In the genomic region with DNA sequence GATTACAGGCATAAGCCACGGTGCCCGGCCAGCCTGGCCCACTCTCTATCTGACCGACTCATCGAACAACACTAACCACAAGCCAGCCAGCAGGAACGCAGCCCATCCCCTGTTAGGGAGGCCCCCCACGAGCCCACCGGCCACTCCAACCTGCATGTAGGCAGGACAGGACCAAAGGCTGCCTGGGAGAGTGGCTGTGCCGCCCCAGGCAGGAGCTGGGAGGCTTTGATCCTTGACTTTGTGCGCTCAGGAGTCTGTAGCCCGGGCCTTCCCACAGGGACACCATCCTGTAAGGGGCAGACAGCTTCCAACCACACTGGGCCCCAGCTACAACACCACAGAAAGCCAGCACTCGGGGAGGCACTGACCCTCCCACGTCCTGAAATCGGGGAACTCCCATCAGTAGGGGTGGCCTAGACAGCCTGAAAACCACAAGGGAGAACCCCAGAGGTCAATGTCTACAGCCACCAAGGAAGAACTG, we compare ENCODE assay signal across 16 cellular contexts. TPM values are rescaled to one million over a fixed set of nuclear protein-coding genes. Genes with fewer than 3 reads are reported as not detected.
DNase-seq lines count a peak whose midpoint lies in the region; ATAC-seq lines count a peak whose summit lies in the region.
"Had no signal": no experiment of that assay in that cellular context is flagged by ENCODE, and none has a peak within 500 bp of the region (broad histone marks: within the 10 kb centered on the region; RNA-seq: fewer than 3 reads in every experiment).

No MANE protein-coding gene starts in this region.

- no peaks in the 10 kb centered on the region for H3K36me3 ChIP-seq in neuronal stem cell (replicated peaks in 1 of 2; ENCODE audit: control insufficient read depth in 2 of 2, insufficient read depth in 2 of 2, low read length in 2 of 2)
- H3K36me3 ChIP-seq: WERI-Rb-1 had no signal

- no peak overlapping the region for H2AFZ ChIP-seq in neuronal stem cell (ENCODE audit: low read length)

- peaks cover 0 to 2% of the 10 kb centered on the region in 2 donors for H3K9me3 ChIP-seq in neuronal stem cell (replicated peaks in 1 of 2; ENCODE audit: control insufficient read depth in 2 of 2, insufficient read depth in 1 of 2, low read depth in 1 of 2, low read length in 2 of 2)

- H2BK120ac ChIP-seq in neuronal stem cell (ENCODE audit: low read depth, low read length), result no peak overlapping the region

- H3K4me1 ChIP-seq in neuronal stem cell (ENCODE audit: control insufficient read depth in 2 of 2, insufficient read depth in 1 of 2, low read depth in 1 of 2, low read length in 2 of 2), result peaks cover 0 to 11% of the 10 kb centered on the region in 2 donors

- peak overlapping the region; percentile 47 for H3K14ac ChIP-seq in neuronal stem cell (ENCODE audit: low read length)

- H2BK5ac ChIP-seq in neuronal stem cell (ENCODE audit: low read length), result no peak overlapping the region

- H3K18ac ChIP-seq in neuronal stem cell (ENCODE audit: low read length), result peak overlapping the region; percentile 30

- no CpG with 5 or more reads among the region's 13 CpGs for WGBS in neuronal stem cell (ENCODE audit: extremely low coverage in 2 of 2, insufficient read length in 2 of 2, insufficient replicate concordance in 1 of 2), 2 donors

- H4K8ac ChIP-seq in neuronal stem cell (ENCODE audit: low read depth, low read length), result peak overlapping the region; percentile 27

- no peak overlapping the region for H3K4me3 ChIP-seq in neuronal stem cell (ENCODE audit: low read length in 2 of 2)
- H3K4me3 ChIP-seq: skin epidermis had no signal

- peak overlapping the region; percentile 46 for H3K23ac ChIP-seq in neuronal stem cell (ENCODE audit: low read depth, low read length, poor library complexity)

- peaks cover 0 to 24% (median 0%) of the 10 kb centered on the region in 3 experiments for H3K27me3 ChIP-seq in neuronal stem cell (ENCODE audit: control insufficient read depth in 3 of 3, insufficient read depth in 3 of 3, low read depth in 1 of 3, low read length in 3 of 3)

- no peak overlapping the region for H3K9ac ChIP-seq in neuronal stem cell (ENCODE audit: low read depth, low read length, poor library complexity)

- no peak overlapping the region for H2BK15ac ChIP-seq in neuronal stem cell (ENCODE audit: low read length)

- DNase-seq in neuronal stem cell (ENCODE audit: low spot score) (no peak), NCI-H146 treated with DMSO at 0.1 percent for 48 hours (lab: John Stamatoyannopoulos, UW; ENCODE audit: unreplicated experiment) (no peak), HCEC 1CT (no peak), dermis blood vessel endothelial cell (no peak)
- DNase-seq: activated naive CD4-positive, alpha-beta T cell treated with anti-CD3 and anti-CD28 coated beads, Interleukin-2, amount 50 U/mL, for 16 hours; CD4-positive, CD25-positive, alpha-beta regulatory T cell; effector CD8-positive, alpha-beta T cell; immature natural killer cell; IMR-90; NCI-H1105 treated with DMSO at 0.1 percent for 48 hours; WERI-Rb-1 had no signal

- no peak overlapping the region for H3K4me2 ChIP-seq in neuronal stem cell (ENCODE audit: insufficient read depth, low read length, poor library complexity, severe bottlenecking)

- ATAC-seq in GM18870 (IDR thresholded peaks at IDR 0.05; ENCODE audit: unreplicated experiment) (peak; percentile 72), GM21529 (IDR thresholded peaks at IDR 0.05; ENCODE audit: unreplicated experiment) (peak; percentile 72), HG03045 (IDR thresholded peaks at IDR 0.05; ENCODE audit: unreplicated experiment) (peak; percentile 79)

- H3K79me1 ChIP-seq in neuronal stem cell (ENCODE audit: low read depth, low read length), result peaks cover 1% of the 10 kb centered on the region

- H3K4ac ChIP-seq in neuronal stem cell (ENCODE audit: low read length), result no peak overlapping the region

- no peak overlapping the region for H2BK12ac ChIP-seq in neuronal stem cell (ENCODE audit: low read length)

- no peak overlapping the region for H4K91ac ChIP-seq in neuronal stem cell (ENCODE audit: low read depth, low read length, poor library complexity)

- H3K27ac ChIP-seq in neuronal stem cell (replicated peaks; ENCODE audit: low read length), result no peak overlapping the region
- H3K27ac ChIP-seq: skin epidermis, WERI-Rb-1 had no signal

- H2AK5ac ChIP-seq in neuronal stem cell (ENCODE audit: low read depth, low read length), result no peak overlapping the region

RNA-seq across cellular contexts. Expression of gene GRID1, which starts 29.4 kb away (rescaled TPM):
- 0.70 TPM for polyA plus RNA-seq in neuronal stem cell (2013, experiment 1 of 2)
- 0.89 TPM for polyA plus RNA-seq in neuronal stem cell (2013, experiment 2 of 2)
- not detected in 2 replicates for total RNA-seq in dermis blood vessel endothelial cell
- total RNA-seq: CD4-positive, CD25-positive, alpha-beta regulatory T cell; Daoy; IMR-90 had no signal
- polyA plus RNA-seq: CD4-positive, CD25-positive, alpha-beta regulatory T cell; immature natural killer cell; IMR-90 had no signal
